ENCODE assay signal across 10 cellular contexts in the genomic region with DNA sequence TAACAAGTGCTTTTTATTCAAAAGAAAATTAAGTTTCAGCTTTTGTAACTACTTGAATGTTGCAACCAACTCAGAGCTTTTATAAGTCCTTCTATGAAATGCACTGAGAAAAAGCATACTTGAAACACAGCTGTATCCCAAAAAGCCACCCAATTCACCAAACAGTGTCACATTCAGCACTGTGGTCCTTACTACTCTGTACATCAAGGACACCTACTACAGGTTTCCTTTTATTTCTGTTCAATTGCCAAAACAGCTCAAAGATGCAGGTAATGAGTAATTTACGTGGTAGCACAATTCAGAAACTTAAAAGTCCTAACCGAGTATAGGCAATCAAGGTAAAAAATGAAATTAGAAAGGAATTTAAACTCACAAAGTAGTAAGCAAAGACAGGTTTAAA. TPM values are rescaled to one million over a fixed set of nuclear protein-coding genes. Genes with fewer than 3 reads are reported as not detected.
DNase-seq lines count a peak whose midpoint lies in the region; ATAC-seq, FAIRE-seq and TF ChIP-seq lines count a peak whose summit lies in the region.
"Had no signal": no experiment of that assay in that cellular context is flagged by ENCODE, and none has a peak within 500 bp of the region (broad histone marks: within the 10 kb centered on the region; RNA-seq: fewer than 3 reads in every experiment).

No MANE protein-coding gene starts in this region.

- no peaks in the 10 kb centered on the region for H3K9me3 ChIP-seq in CD4-positive, alpha-beta memory T cell (ENCODE audit: control insufficient read depth in 1 of 2, low read length in 2 of 2)
- no peaks in the 10 kb centered on the region for H3K9me3 ChIP-seq in OCI-LY3 (ENCODE audit: insufficient read depth, low read length)
- no peaks in the 10 kb centered on the region for H3K9me3 ChIP-seq in endothelial cell of umbilical vein (replicated peaks; ENCODE audit: control insufficient read depth, insufficient read depth, low read length)

- TF ChIP-seq CTCF in OCI-LY3 (IDR thresholded peaks at IDR 0.05; ENCODE audit: low read depth, low read length) (no peak), endothelial cell of umbilical vein (IDR thresholded peaks at IDR 0.05; ENCODE audit: extremely low read depth in 1 of 2, insufficient read depth in 1 of 2, low read depth in 1 of 2, low read length in 2 of 2) (no peak), osteocyte (IDR thresholded peaks at IDR 0.05) (no peak)

- no peaks in the 10 kb centered on the region for H3K9me3 Mint-ChIP-seq in CD4-positive, alpha-beta memory T cell
- H3K9me3 Mint-ChIP-seq in osteocyte (ENCODE audit: unreplicated experiment) = no peaks in the 10 kb centered on the region

- BruUV-seq in endothelial cell of umbilical vein (replicated peaks; lab: Mats Ljungman, UMichigan) = no TSS peak

- H3K4me1 Mint-ChIP-seq in CD4-positive, alpha-beta memory T cell = peaks cover 23 to 32% (median 28%) of the 10 kb centered on the region in 4 donors
- H3K4me1 Mint-ChIP-seq in osteocyte (ENCODE audit: unreplicated experiment) = peaks cover 40% of the 10 kb centered on the region

- H3K4me3 ChIP-seq in CD4-positive, alpha-beta memory T cell (ENCODE audit: low read length in 2 of 2) = no peak overlapping the region
- H3K4me3 ChIP-seq in OCI-LY3 (ENCODE audit: low read length) = no peak overlapping the region
- peak overlapping the region; percentile 84 to 100 (median 94) for H3K4me3 ChIP-seq in endothelial cell of umbilical vein (replicated peaks in 1 of 3; ENCODE audit: insufficient read depth in 1 of 3, low read depth in 1 of 3, low read length in 3 of 3)

- H3K79me2 ChIP-seq in OCI-LY3 (ENCODE audit: low read length) (peaks cover 54% of the 10 kb centered on the region), endothelial cell of umbilical vein (ENCODE audit: control insufficient read depth, insufficient read depth, low read length) (peaks cover 67% of the 10 kb centered on the region)

- no peak for FAIRE-seq in endothelial cell of umbilical vein (lab: Jason Lieb, UNC)

- H2AFZ ChIP-seq in OCI-LY3 (ENCODE audit: low read depth, low read length) (no peak overlapping the region), endothelial cell of umbilical vein (ENCODE audit: low read depth, low read length) (no peak overlapping the region)

- peak overlapping the region; percentile 84; the same call in 1 of the 2 replicates for H3K4me2 ChIP-seq in OCI-LY3 (ENCODE audit: low read length)
- peak overlapping the region; percentile 99 for H3K4me2 ChIP-seq in endothelial cell of umbilical vein (ENCODE audit: insufficient read depth, low read length)

- H3K27me3 Mint-ChIP-seq in CD4-positive, alpha-beta memory T cell = no peaks in the 10 kb centered on the region
- no peaks in the 10 kb centered on the region for H3K27me3 Mint-ChIP-seq in osteocyte (ENCODE audit: unreplicated experiment)

- CTCF ChIA-PET in CD4-positive, alpha-beta memory T cell (lab: Charles Lee; ENCODE audit: partially characterized antibody) = no interaction called here
- CTCF ChIA-PET in endothelial cell of umbilical vein (lab: Charles Lee) = interaction anchor here (0.8 to 2.3 kb wide), 2 partner anchors 21 to 152 kb away, joined by 4 to 17 read pairs; no protein-coding TSS in a partner anchor

- POLR2A ChIA-PET in CD4-positive, alpha-beta memory T cell (lab: Charles Lee; ENCODE audit: partially characterized antibody) = no interaction called here
- POLR2A ChIA-PET in endothelial cell of umbilical vein (lab: Charles Lee) = no interaction called here

- DNase-seq in CD4-positive, alpha-beta memory T cell = no peak
- DNase-seq in endothelial cell of umbilical vein (ENCODE audit: low read depth, low spot score) (no peak), osteocyte (ENCODE audit: extremely low spot score, unreplicated experiment) (no peak), GDM1 (lab: John Stamatoyannopoulos, UW) (no peak), germinal center (ENCODE audit: low spot score) (no peak)
- DNase-seq in activated CD4-positive, CD25-positive, alpha-beta regulatory T cell treated with anti-CD3 and anti-CD28 coated beads, Interleukin-2, amount 50 U/mL, for 72 hours = no peak
- DNase-seq: NCI-H187; stimulated activated CD4-positive, alpha-beta T cell treated with anti-CD3 and anti-CD28 coated beads, Interleukin-4, amount 100 ng/mL, for 4 hours had no signal

- no peak overlapping the region for H3K27ac ChIP-seq in CD4-positive, alpha-beta memory T cell (ENCODE audit: low read depth, low read length)
- H3K27ac ChIP-seq in OCI-LY3 (ENCODE audit: low read length) (no peak overlapping the region), endothelial cell of umbilical vein (ENCODE audit: insufficient read depth, low read depth, low read length) (peak overlapping the region; percentile 86)

- dilution Hi-C loops in endothelial cell of umbilical vein (cut with MboI; ENCODE audit: extremely low pct_ligation_motif_present, low sequenced_read_pairs) = no loop called here

- no peak for ATAC-seq in GM21381 (IDR thresholded peaks at IDR 0.05; ENCODE audit: unreplicated experiment)

- H3K36me3 ChIP-seq in CD4-positive, alpha-beta memory T cell (ENCODE audit: insufficient read depth, low read length) = no peaks in the 10 kb centered on the region
- H3K36me3 ChIP-seq in OCI-LY3 (replicated peaks; ENCODE audit: low read depth, low read length) = no peaks in the 10 kb centered on the region
- no peaks in the 10 kb centered on the region for H3K36me3 ChIP-seq in endothelial cell of umbilical vein (ENCODE audit: control insufficient read depth in 2 of 2, extremely low read depth in 1 of 2, insufficient read depth in 2 of 2, low read length in 2 of 2)

- no peaks in the 10 kb centered on the region for H3K27me3 ChIP-seq in CD4-positive, alpha-beta memory T cell (ENCODE audit: insufficient read depth, low read length)
- H3K27me3 ChIP-seq in OCI-LY3 (ENCODE audit: low read depth, low read length) (no peaks in the 10 kb centered on the region), endothelial cell of umbilical vein (ENCODE audit: control insufficient read depth in 2 of 2, insufficient read depth in 2 of 2, low read length in 2 of 2) (no peaks in the 10 kb centered on the region)

- TF ChIP-seq POLR2A in endothelial cell of umbilical vein (IDR thresholded peaks at IDR 0.05; ENCODE audit: low read depth, low read length) = no peak

- peak overlapping the region in 5 of 7 donors; percentile 17 to 93 (median 93) for H3K27ac Mint-ChIP-seq in CD4-positive, alpha-beta memory T cell
- peak overlapping the region; percentile 86 for H3K27ac Mint-ChIP-seq in osteocyte (ENCODE audit: unreplicated experiment)

- H3K4me1 ChIP-seq in CD4-positive, alpha-beta memory T cell (ENCODE audit: insufficient read depth, low read length) = peaks cover 18% of the 10 kb centered on the region
- peaks cover 17% of the 10 kb centered on the region for H3K4me1 ChIP-seq in OCI-LY3 (ENCODE audit: low read length)
- peaks cover 12% of the 10 kb centered on the region for H3K4me1 ChIP-seq in endothelial cell of umbilical vein (ENCODE audit: control insufficient read depth, extremely low read depth, insufficient read depth, low read length)

- H4K20me1 ChIP-seq in OCI-LY3 (ENCODE audit: insufficient read depth, low read length) = peaks cover 15% of the 10 kb centered on the region
- peaks cover 10% of the 10 kb centered on the region for H4K20me1 ChIP-seq in endothelial cell of umbilical vein (replicated peaks; ENCODE audit: control insufficient read depth, extremely low read depth, insufficient read depth, low read length)

- H3K9me1 ChIP-seq in endothelial cell of umbilical vein (replicated peaks; ENCODE audit: control insufficient read depth, extremely low read depth, insufficient read depth, low read length) = no peaks in the 10 kb centered on the region

- H3K9ac ChIP-seq in OCI-LY3 (ENCODE audit: low read length) (no peak overlapping the region), endothelial cell of umbilical vein (replicated peaks; ENCODE audit: extremely low read depth, insufficient read depth, low read length) (peak overlapping the region; percentile 94)

- intact Hi-C loops in CD4-positive, alpha-beta memory T cell (cut with micrococcal nuclease) = no loop called here
- intact Hi-C loops in endothelial cell of umbilical vein (cut with micrococcal nuclease) = loop anchor here (2.0 kb wide), 1 partner anchor 151 kb away; no protein-coding TSS in a partner anchor

- H3K4me3 Mint-ChIP-seq in CD4-positive, alpha-beta memory T cell = peak overlapping the region in 4 of 8 donors; percentile 10 to 89 (median 57)
- H3K4me3 Mint-ChIP-seq in osteocyte (ENCODE audit: unreplicated experiment) = peak overlapping the region; percentile 78

- peaks cover 5 to 8% of the 10 kb centered on the region in 2 donors for H3K36me3 Mint-ChIP-seq in CD4-positive, alpha-beta memory T cell
- peaks cover 8% of the 10 kb centered on the region for H3K36me3 Mint-ChIP-seq in osteocyte (ENCODE audit: unreplicated experiment)

TF ChIP-seq in endothelial cell of umbilical vein, 7 proteins besides CTCF, POLR2A, EP300 and RAD21:
- TF ChIP-seq FOS (IDR thresholded peaks at IDR 0.05; ENCODE audit: borderline replicate concordance, insufficient read depth, low read length) (no peak), POLR2AphosphoS5 (IDR thresholded peaks at IDR 0.05; ENCODE audit: insufficient read depth, low read depth, low read length) (no peak), GATA2 (IDR thresholded peaks at IDR 0.05; ENCODE audit: insufficient read depth, insufficient read length, low read depth, low read length) (no peak), MYC (IDR thresholded peaks at IDR 0.05; ENCODE audit: low read depth, low read length) (no peak), JUN (IDR thresholded peaks at IDR 0.05; ENCODE audit: borderline replicate concordance, insufficient read depth, insufficient read length, low read depth) (no peak), EZH2 (IDR thresholded peaks at IDR 0.05; ENCODE audit: borderline replicate concordance, low read depth, low read length, severe bottlenecking) (no peak)
- TF ChIP-seq, protein P1, sequence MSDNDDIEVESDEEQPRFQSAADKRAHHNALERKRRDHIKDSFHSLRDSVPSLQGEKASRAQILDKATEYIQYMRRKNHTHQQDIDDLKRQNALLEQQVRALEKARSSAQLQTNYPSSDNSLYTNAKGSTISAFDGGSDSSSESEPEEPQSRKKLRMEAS (IDR thresholded peaks at IDR 0.05; ENCODE audit: insufficient read depth, insufficient read length) = no peak

RNA-seq across cellular contexts. Expression of a gene that starts 2.5 kb away (rescaled TPM):
- 10 to 100 TPM; 16.6 to 18.0 TPM for total RNA-seq in CD4-positive, alpha-beta memory T cell
- polyA plus RNA-seq in CD4-positive, alpha-beta memory T cell = 1 to 10 TPM; 1.6 to 9.6 TPM
- total RNA-seq in endothelial cell of umbilical vein (78.5 and 84.0 TPM in 2 replicates), osteocyte (81.9 and 83.9 TPM in 2 replicates)
- 40.7 and 44.4 TPM in 2 replicates for polyA plus RNA-seq in endothelial cell of umbilical vein
- 28.5 and 29.4 TPM in 2 replicates for polyA plus RNA-seq in endothelial cell of umbilical vein (2011; cell fraction: cytosol; rRNA removed)
- 88.7 and 90.6 TPM in 2 replicates for polyA plus RNA-seq in endothelial cell of umbilical vein (2011; cell fraction: nucleus; rRNA removed)
- 35.8 and 44.4 TPM in 2 replicates for polyA plus RNA-seq in endothelial cell of umbilical vein (2012)
- 80.5 and 83.7 TPM in 2 replicates for polyA minus RNA-seq in endothelial cell of umbilical vein
- 25.5 TPM for polyA minus RNA-seq in endothelial cell of umbilical vein (2011; cell fraction: cytosol; rRNA and poly(A)+ RNA removed)
- 95.0 and 112 TPM in 2 replicates for polyA minus RNA-seq in endothelial cell of umbilical vein (2011; cell fraction: nucleus; rRNA and poly(A)+ RNA removed)

Comparison
In these comparisons a context has a peak if more than half of its experiments do, and no peak if none do; other contexts are left out.
1. H3K4me3 ChIP-seq: peak in endothelial cell of umbilical vein (3 of 3); none in CD4-positive, alpha-beta memory T cell (0 of 2) and OCI-LY3 (single experiment).